Comparison of ENCODE assay signal across 16 cellular contexts in genomic region chr7:116259821-116260440, GRCh38. TPM values are rescaled to one million over a fixed set of nuclear protein-coding genes. Genes with fewer than 3 reads are reported as not detected.
DNase-seq lines count a peak whose midpoint lies in the region; ATAC-seq, FAIRE-seq and TF ChIP-seq lines count a peak whose summit lies in the region.
"Had no signal": no experiment of that assay in that cellular context is flagged by ENCODE, and none has a peak within 500 bp of the region (broad histone marks: within the 10 kb centered on the region; RNA-seq: fewer than 3 reads in every experiment).

No MANE protein-coding gene starts in this region.

- H3K4me1 ChIP-seq in endothelial cell of umbilical vein (ENCODE audit: control insufficient read depth, extremely low read depth, insufficient read depth, low read length) = peaks cover 28% of the 10 kb centered on the region
- H3K4me1 ChIP-seq: HAP-1 had no signal

- H3K27ac ChIP-seq in endothelial cell of umbilical vein (ENCODE audit: insufficient read depth, low read depth, low read length) = peak overlapping the region; percentile 69
- H3K27ac ChIP-seq: WERI-Rb-1 had no signal

- dilution Hi-C loops in endothelial cell of umbilical vein (cut with MboI; ENCODE audit: extremely low pct_ligation_motif_present, low sequenced_read_pairs) = loop anchor here (25.0 kb wide), 1 partner anchor 252 kb away; no protein-coding TSS in a partner anchor

- intact Hi-C loops in endothelial cell of umbilical vein (cut with micrococcal nuclease) = loop anchor here (1.0 kb wide), 2 partner anchors 183 to 549 kb away; no protein-coding TSS in a partner anchor

- TSS peak; percentile 65 for BruUV-seq in endothelial cell of umbilical vein (replicated peaks; lab: Mats Ljungman, UMichigan)

- H3K4me1 Mint-ChIP-seq in stimulated activated naive CD8-positive, alpha-beta T cell treated with anti-CD3 and anti-CD28 coated beads, Interleukin-15, amount 100 ng/mL, for 72 hours = peaks cover 7% of the 10 kb centered on the region

- no peak overlapping the region for H3K4me3 ChIP-seq in endothelial cell of umbilical vein (replicated peaks in 1 of 3; ENCODE audit: insufficient read depth in 1 of 3, low read depth in 1 of 3, low read length in 3 of 3)
- H3K4me3 ChIP-seq: gastrocnemius medialis, HAP-1 had no signal

- H3K79me2 ChIP-seq in endothelial cell of umbilical vein (ENCODE audit: control insufficient read depth, insufficient read depth, low read length) = peaks cover 88% of the 10 kb centered on the region

- CTCF ChIA-PET in endothelial cell of umbilical vein (lab: Charles Lee) = interaction anchor here (0.6 to 5.8 kb wide), 30 partner anchors 7 to 415 kb away, joined by 3 to 87 read pairs (median 5); no protein-coding TSS in a partner anchor

- peak overlapping the region; percentile 42 for H3K4me2 ChIP-seq in endothelial cell of umbilical vein (ENCODE audit: insufficient read depth, low read length)

- POLR2A ChIA-PET in endothelial cell of umbilical vein (lab: Charles Lee) = interaction anchor here (1.1 to 1.7 kb wide), 2 partner anchors 94 to 266 kb away, joined by 4 to 12 read pairs; no protein-coding TSS in a partner anchor

- FAIRE-seq in endothelial cell of umbilical vein (lab: Jason Lieb, UNC) = no peak

- DNase-seq in COLO829 (ENCODE audit: low spot score) (peak; percentile 61), NCI-H460 (ENCODE audit: extremely low read depth, low read depth) (peak; percentile 51), endothelial cell of umbilical vein (ENCODE audit: low read depth, low spot score) (peak; percentile 36), non-pigmented ciliary epithelial cell (ENCODE audit: low read depth) (peak; percentile 78), globus pallidus (ENCODE audit: low spot score) (no peak), SHP77 treated with DMSO at 0.1 percent for 48 hours (lab: John Stamatoyannopoulos, UW) (no peak)
- no peak for DNase-seq in stimulated activated naive CD8-positive, alpha-beta T cell treated with anti-CD3 and anti-CD28 coated beads, Interleukin-15, amount 100 ng/mL, for 72 hours
- DNase-seq: caudate nucleus; gastrocnemius medialis; SHP77; stimulated activated CD4-positive, alpha-beta T cell treated with anti-CD3 and anti-CD28 coated beads, Interleukin-2, amount 100 ng/mL, for 24 hours; stimulated activated naive B cell treated with anti-CD40 and anti-IgM and Interleukin-4, amounts not matched to agents 10 μg/mL and 1 μg/mL and 100 μg/mL, for 72 hours; WERI-Rb-1 had no signal

- peaks cover 0 to 14% of the 10 kb centered on the region in 2 experiments for H3K36me3 ChIP-seq in endothelial cell of umbilical vein (ENCODE audit: control insufficient read depth in 2 of 2, extremely low read depth in 1 of 2, insufficient read depth in 2 of 2, low read length in 2 of 2)
- H3K36me3 ChIP-seq: gastrocnemius medialis, HAP-1, WERI-Rb-1 had no signal

- H3K9ac ChIP-seq in endothelial cell of umbilical vein (replicated peaks; ENCODE audit: extremely low read depth, insufficient read depth, low read length) = no peak overlapping the region

- H3K27me3 Mint-ChIP-seq in stimulated activated naive CD8-positive, alpha-beta T cell treated with anti-CD3 and anti-CD28 coated beads, Interleukin-15, amount 100 ng/mL, for 72 hours = no peaks in the 10 kb centered on the region
- H3K27me3 Mint-ChIP-seq: stimulated activated naive B cell treated with anti-CD40 and anti-IgM and Interleukin-4, amounts not matched to agents 10 μg/mL and 1 μg/mL and 100 μg/mL, for 72 hours had no signal

- H3K27me3 ChIP-seq in endothelial cell of umbilical vein (ENCODE audit: control insufficient read depth in 2 of 2, insufficient read depth in 2 of 2, low read length in 2 of 2) = no peaks in the 10 kb centered on the region
- H3K27me3 ChIP-seq: gastrocnemius medialis had no signal

- TF ChIP-seq CTCF in endothelial cell of umbilical vein (IDR thresholded peaks at IDR 0.05; ENCODE audit: extremely low read depth in 1 of 2, insufficient read depth in 1 of 2, low read depth in 1 of 2, low read length in 2 of 2) = no peak

- H3K9me3 Mint-ChIP-seq in stimulated activated naive CD8-positive, alpha-beta T cell treated with anti-CD3 and anti-CD28 coated beads, Interleukin-15, amount 100 ng/mL, for 72 hours = no peaks in the 10 kb centered on the region
- H3K9me3 Mint-ChIP-seq: stimulated activated naive B cell treated with anti-CD40 and anti-IgM and Interleukin-4, amounts not matched to agents 10 μg/mL and 1 μg/mL and 100 μg/mL, for 72 hours had no signal

- ATAC-seq in stimulated activated naive CD8-positive, alpha-beta T cell treated with anti-CD3 and anti-CD28 coated beads, Interleukin-15, amount 100 ng/mL, for 72 hours = no peak
- ATAC-seq in HG02884 (IDR thresholded peaks at IDR 0.05; ENCODE audit: unreplicated experiment) = no peak
- ATAC-seq: left lobe of liver; stimulated activated naive B cell treated with anti-CD40 and anti-IgM and Interleukin-4, amounts not matched to agents 10 μg/mL and 1 μg/mL and 100 μg/mL, for 72 hours had no signal

- no peaks in the 10 kb centered on the region for H4K20me1 ChIP-seq in endothelial cell of umbilical vein (replicated peaks; ENCODE audit: control insufficient read depth, extremely low read depth, insufficient read depth, low read length)

- no peak for TF ChIP-seq POLR2A in endothelial cell of umbilical vein (IDR thresholded peaks at IDR 0.05; ENCODE audit: low read depth, low read length)

- H3K9me3 ChIP-seq in endothelial cell of umbilical vein (replicated peaks; ENCODE audit: control insufficient read depth, insufficient read depth, low read length) = no peaks in the 10 kb centered on the region
- H3K9me3 ChIP-seq: gastrocnemius medialis, HAP-1 had no signal

- no peak overlapping the region for H3K27ac Mint-ChIP-seq in stimulated activated naive CD8-positive, alpha-beta T cell treated with anti-CD3 and anti-CD28 coated beads, Interleukin-15, amount 100 ng/mL, for 72 hours
- H3K27ac Mint-ChIP-seq: stimulated activated naive B cell treated with anti-CD40 and anti-IgM and Interleukin-4, amounts not matched to agents 10 μg/mL and 1 μg/mL and 100 μg/mL, for 72 hours had no signal

- H3K4me3 Mint-ChIP-seq in stimulated activated naive CD8-positive, alpha-beta T cell treated with anti-CD3 and anti-CD28 coated beads, Interleukin-15, amount 100 ng/mL, for 72 hours = no peak overlapping the region
- H3K4me3 Mint-ChIP-seq: stimulated activated naive B cell treated with anti-CD40 and anti-IgM and Interleukin-4, amounts not matched to agents 10 μg/mL and 1 μg/mL and 100 μg/mL, for 72 hours had no signal

- no peaks in the 10 kb centered on the region for H3K9me1 ChIP-seq in endothelial cell of umbilical vein (replicated peaks; ENCODE audit: control insufficient read depth, extremely low read depth, insufficient read depth, low read length)

- H2AFZ ChIP-seq in endothelial cell of umbilical vein (ENCODE audit: low read depth, low read length) = no peak overlapping the region

TF ChIP-seq in endothelial cell of umbilical vein, 7 proteins besides CTCF, POLR2A, EP300 and RAD21:
- TF ChIP-seq GATA2 (IDR thresholded peaks at IDR 0.05; ENCODE audit: insufficient read depth, insufficient read length, low read depth, low read length) (no peak), MYC (IDR thresholded peaks at IDR 0.05; ENCODE audit: low read depth, low read length) (no peak), JUN (IDR thresholded peaks at IDR 0.05; ENCODE audit: borderline replicate concordance, insufficient read depth, insufficient read length, low read depth) (no peak), EZH2 (IDR thresholded peaks at IDR 0.05; ENCODE audit: borderline replicate concordance, low read depth, low read length, severe bottlenecking) (no peak), FOS (IDR thresholded peaks at IDR 0.05; ENCODE audit: borderline replicate concordance, insufficient read depth, low read length) (no peak), POLR2AphosphoS5 (IDR thresholded peaks at IDR 0.05; ENCODE audit: insufficient read depth, low read depth, low read length) (no peak), MAX (IDR thresholded peaks at IDR 0.05; ENCODE audit: insufficient read depth, insufficient read length) (no peak)

RNA-seq across cellular contexts. Expression of gene TES, which starts 49.6 kb away (rescaled TPM):
- total RNA-seq in NCI-H460 (2014; rRNA removed; shearing (Covaris generic)) = 118 TPM in 2 replicates
- polyA plus RNA-seq in NCI-H460 (2014; cell fraction: nucleus; rRNA removed) = 89.4 and 143 TPM in 2 replicates
- total RNA-seq in endothelial cell of umbilical vein = 50.5 and 64.8 TPM in 2 replicates
- polyA plus RNA-seq in endothelial cell of umbilical vein = 31.3 and 35.3 TPM in 2 replicates
- polyA plus RNA-seq in endothelial cell of umbilical vein (2011; cell fraction: cytosol; rRNA removed) = 31.6 and 33.6 TPM in 2 replicates
- 116 and 122 TPM in 2 replicates for polyA plus RNA-seq in endothelial cell of umbilical vein (2011; cell fraction: nucleus; rRNA removed)
- 28.0 and 38.8 TPM in 2 replicates for polyA plus RNA-seq in endothelial cell of umbilical vein (2012)
- polyA minus RNA-seq in endothelial cell of umbilical vein = 44.3 and 48.7 TPM in 2 replicates
- polyA minus RNA-seq in endothelial cell of umbilical vein (2011; cell fraction: cytosol; rRNA and poly(A)+ RNA removed) = 39.0 TPM
- 72.9 and 85.3 TPM in 2 replicates for polyA minus RNA-seq in endothelial cell of umbilical vein (2011; cell fraction: nucleus; rRNA and poly(A)+ RNA removed)

Comparison
In these comparisons a context has a peak if more than half of its experiments do, and no peak if none do; other contexts are left out.
1. DNase-seq: peak in COLO829 (single experiment), NCI-H460 (single experiment), endothelial cell of umbilical vein (single experiment) and non-pigmented ciliary epithelial cell (single experiment); none in globus pallidus (single experiment), stimulated activated naive CD8-positive, alpha-beta T cell treated with anti-CD3 and anti-CD28 coated beads, Interleukin-15, amount 100 ng/mL, for 72 hours (0 of 2) and SHP77 treated with DMSO at 0.1 percent for 48 hours (single experiment).